ENCODE assay signal across 25 cellular contexts in the genomic region with DNA sequence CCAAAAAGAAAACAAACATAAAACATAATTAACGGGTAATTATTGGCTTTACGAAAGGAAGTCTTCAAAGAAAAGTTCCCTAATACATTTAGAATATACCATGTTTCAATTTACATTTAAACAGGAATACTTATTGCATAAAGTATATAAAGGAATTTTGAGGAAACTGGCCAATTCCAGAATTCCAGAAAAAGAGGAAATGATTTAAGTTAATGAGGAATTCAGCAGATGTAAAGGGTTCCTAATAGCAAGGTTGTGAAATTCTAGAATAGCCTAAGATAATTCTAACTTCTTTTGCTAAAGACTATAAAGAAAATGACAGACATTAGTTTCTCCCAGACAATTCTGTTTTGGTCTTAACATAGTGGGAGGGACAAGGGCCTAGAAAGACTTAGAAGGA. TPM values are rescaled to one million over a fixed set of nuclear protein-coding genes. Genes with fewer than 3 reads are reported as not detected.
DNase-seq lines count a peak whose midpoint lies in the region; ATAC-seq, FAIRE-seq and TF ChIP-seq lines count a peak whose summit lies in the region.
"Had no signal": no experiment of that assay in that cellular context is flagged by ENCODE, and none has a peak within 500 bp of the region (broad histone marks: within the 10 kb centered on the region; RNA-seq: fewer than 3 reads in every experiment).

No MANE protein-coding gene starts in this region.

- no peaks in the 10 kb centered on the region for H3K9me1 ChIP-seq in K562 (ENCODE audit: control insufficient read depth, insufficient read depth, low read length)

- H3K27me3 ChIP-seq in K562 (ENCODE audit: control insufficient read depth in 2 of 2, insufficient read depth in 2 of 2, low read length in 2 of 2) = no peaks in the 10 kb centered on the region
- H3K27me3 ChIP-seq in hepatocyte = no peaks in the 10 kb centered on the region
- no peaks in the 10 kb centered on the region for H3K27me3 ChIP-seq in smooth muscle cell (ENCODE audit: low read depth)
- H3K27me3 ChIP-seq: BLaER1 treated with 17β-estradiol and CSF1 and Interleukin-3, amounts not matched to agents 10 nM and 100 nM; foreskin keratinocyte; sigmoid colon had no signal

- H3K4me1 ChIP-seq in K562 (replicated peaks in 1 of 2; ENCODE audit: control insufficient read depth in 2 of 2, insufficient read depth in 2 of 2, low read length in 2 of 2) (peaks cover 5 to 27% of the 10 kb centered on the region in 2 experiments; a peak in 4 of 5 replicates), hepatocyte (ENCODE audit: insufficient read depth) (peaks cover 12% of the 10 kb centered on the region), smooth muscle cell (ENCODE audit: low read depth) (no peaks in the 10 kb centered on the region)

- TF ChIP-seq POLR2A in K562 (conservative IDR thresholded peaks at IDR 0.05) = no peak

- peaks cover 65% of the 10 kb centered on the region for H3K4me1 Mint-ChIP-seq in activated naive CD8-positive, alpha-beta T cell (ENCODE audit: low read depth)
- H3K4me1 Mint-ChIP-seq in activated naive CD8-positive, alpha-beta T cell treated with anti-CD3 and anti-CD28 coated beads, Interleukin-2, amount 50 U/mL, for 24 hours = peaks cover 47% of the 10 kb centered on the region

- H3K79me2 ChIP-seq in K562 (ENCODE audit: control insufficient read depth, insufficient read depth, low read length) (peaks cover 5% of the 10 kb centered on the region; the same call in 2 of the 3 replicates), hepatocyte (no peaks in the 10 kb centered on the region), smooth muscle cell (ENCODE audit: low read depth) (no peaks in the 10 kb centered on the region)

- no peaks in the 10 kb centered on the region for H3K9me3 Mint-ChIP-seq in activated naive CD8-positive, alpha-beta T cell (ENCODE audit: low read depth)
- no peaks in the 10 kb centered on the region for H3K9me3 Mint-ChIP-seq in activated naive CD8-positive, alpha-beta T cell treated with anti-CD3 and anti-CD28 coated beads, Interleukin-2, amount 50 U/mL, for 24 hours
- H3K9me3 Mint-ChIP-seq: activated CD8-positive, alpha-beta T cell treated with anti-CD3 and anti-CD28 coated beads for 36 hours; nephron; stimulated activated effector memory CD8-positive, alpha-beta T cell treated with anti-CD3 and anti-CD28 coated beads, Interleukin-12 subunit alpha, Interleukin-12 subunit beta, amount 100 ng/mL, for 72 hours had no signal

- H3K4me3 ChIP-seq in K562 (no peak overlapping the region), hepatocyte (no peak overlapping the region), smooth muscle cell (no peak overlapping the region)
- H3K4me3 ChIP-seq: BLaER1 treated with 17β-estradiol and CSF1 and Interleukin-3, amounts not matched to agents 10 nM and 100 nM; GM12878; sigmoid colon; thoracic aorta had no signal

- H3K9ac ChIP-seq in K562 (ENCODE audit: insufficient read depth in 1 of 2, low read depth in 2 of 2, low read length in 2 of 2) = peak overlapping the region in 1 of 2 experiments; percentile 6; a peak in 1 of 4 replicates
- no peak overlapping the region for H3K9ac ChIP-seq in smooth muscle cell (ENCODE audit: low read depth)

- DNase-seq in activated naive CD8-positive, alpha-beta T cell treated with anti-CD3 and anti-CD28 coated beads, Interleukin-2, amount 50 U/mL, for 24 hours = no peak
- DNase-seq in K562 (ENCODE audit: extremely low read depth in 1 of 4, low spot score in 3 of 4) (no peak), hepatocyte (ENCODE audit: low spot score) (no peak), smooth muscle cell (lab: John Stamatoyannopoulos, UW; ENCODE audit: unreplicated experiment) (no peak), MV-4-11 (lab: John Stamatoyannopoulos, UW) (no peak)
- DNase-seq: activated CD8-positive, alpha-beta T cell treated with anti-CD3 and anti-CD28 coated beads for 36 hours; activated naive CD4-positive, alpha-beta T cell treated with Interleukin-2 at 50 U/mL for 16 hours; DMS 273 treated with DMSO at 0.1 percent for 48 hours; foreskin keratinocyte; kidney glomerular epithelial cell; mammary epithelial cell; NCI-H187 treated with DMSO at 0.1 percent for 48 hours; NCI-H226; posterior cingulate gyrus; sigmoid colon; T-helper 9 cell had no signal

- intact Hi-C loops in K562 (cut with micrococcal nuclease) = loop anchor here (5.0 kb wide), 1 partner anchor 541 kb away; no protein-coding TSS in a partner anchor

- no peaks in the 10 kb centered on the region for H3K9me2 ChIP-seq in hepatocyte (replicated peaks; ENCODE audit: insufficient read depth)

- H2AFZ ChIP-seq in K562 (ENCODE audit: low read depth, low read length) (no peak overlapping the region), hepatocyte (no peak overlapping the region), smooth muscle cell (ENCODE audit: low read depth) (no peak overlapping the region)

- H4K20me1 ChIP-seq in K562 (replicated peaks; ENCODE audit: control insufficient read depth, insufficient read depth, low read length) = no peaks in the 10 kb centered on the region
- no peaks in the 10 kb centered on the region for H4K20me1 ChIP-seq in hepatocyte (ENCODE audit: insufficient read depth, poor library complexity, severe bottlenecking)
- peaks cover 56% of the 10 kb centered on the region for H4K20me1 ChIP-seq in smooth muscle cell (ENCODE audit: low read depth)

- peaks cover 13% of the 10 kb centered on the region for H3K36me3 Mint-ChIP-seq in activated naive CD8-positive, alpha-beta T cell
- peaks cover 14% of the 10 kb centered on the region for H3K36me3 Mint-ChIP-seq in activated naive CD8-positive, alpha-beta T cell treated with anti-CD3 and anti-CD28 coated beads, Interleukin-2, amount 50 U/mL, for 24 hours (ENCODE audit: low read depth)

- no peak overlapping the region for H3K4me3 Mint-ChIP-seq in activated naive CD8-positive, alpha-beta T cell
- H3K4me3 Mint-ChIP-seq in activated naive CD8-positive, alpha-beta T cell treated with anti-CD3 and anti-CD28 coated beads, Interleukin-2, amount 50 U/mL, for 24 hours = no peak overlapping the region
- H3K4me3 Mint-ChIP-seq: activated CD8-positive, alpha-beta T cell treated with anti-CD3 and anti-CD28 coated beads for 36 hours; nephron had no signal

- BruUV-seq in K562 (replicated peaks; lab: Mats Ljungman, UMichigan) = no TSS peak

- TF ChIP-seq EP300 in K562 (IDR thresholded peaks at IDR 0.05; ENCODE audit: low read length) = no peak

- POLR2A ChIA-PET in K562 (lab: Yijun Ruan, JAX) = no interaction called here

- H3K9me3 ChIP-seq in K562 (replicated peaks; ENCODE audit: control insufficient read depth, insufficient read depth, low read depth, low read length) (no peaks in the 10 kb centered on the region), hepatocyte (ENCODE audit: low read depth) (no peaks in the 10 kb centered on the region), smooth muscle cell (replicated peaks; ENCODE audit: low read depth) (no peaks in the 10 kb centered on the region)
- H3K9me3 ChIP-seq: BLaER1 treated with 17β-estradiol and CSF1 and Interleukin-3, amounts not matched to agents 10 nM and 100 nM; sigmoid colon; thoracic aorta had no signal

- H3K4me2 ChIP-seq in K562 (ENCODE audit: insufficient read depth, low read length) (no peak overlapping the region), hepatocyte (peak overlapping the region; percentile 53), smooth muscle cell (peak overlapping the region; percentile 58)

- peaks cover 20% of the 10 kb centered on the region; the same call in 2 of the 3 replicates for H3K36me3 ChIP-seq in K562 (ENCODE audit: control insufficient read depth, insufficient read depth, low read length)
- no peaks in the 10 kb centered on the region for H3K36me3 ChIP-seq in hepatocyte (replicated peaks; ENCODE audit: insufficient read depth, low read depth)
- H3K36me3 ChIP-seq in smooth muscle cell (ENCODE audit: low read depth) = no peaks in the 10 kb centered on the region
- H3K36me3 ChIP-seq: thoracic aorta had no signal

- H3F3A ChIP-seq in smooth muscle cell (ENCODE audit: low read depth) = no peaks in the 10 kb centered on the region

- in situ Hi-C loops in K562 (cut with MboI) = no loop called here

- TF ChIP-seq CTCF in K562 (IDR thresholded peaks at IDR 0.05 in 2 of 3, conservative IDR thresholded peaks at IDR 0.05 in 1 of 3; ENCODE audit: insufficient read depth in 2 of 3, low read depth in 1 of 3, low read length in 3 of 3) (no peak), hepatocyte (IDR thresholded peaks at IDR 0.05; ENCODE audit: poor library complexity) (no peak), smooth muscle cell (IDR thresholded peaks at IDR 0.05; ENCODE audit: borderline replicate concordance, insufficient read depth, poor library complexity, severe bottlenecking) (no peak)

- ATAC-seq in activated naive CD8-positive, alpha-beta T cell treated with anti-CD3 and anti-CD28 coated beads, Interleukin-2, amount 50 U/mL, for 24 hours = no peak
- ATAC-seq in K562 (peak; percentile 37), GM18907 (IDR thresholded peaks at IDR 0.05; ENCODE audit: unreplicated experiment) (no peak), GM21717 (IDR thresholded peaks at IDR 0.05; ENCODE audit: unreplicated experiment) (no peak)
- ATAC-seq: foreskin keratinocyte had no signal

- H3K27ac Mint-ChIP-seq in activated naive CD8-positive, alpha-beta T cell = peak overlapping the region; percentile 25
- no peak overlapping the region for H3K27ac Mint-ChIP-seq in activated naive CD8-positive, alpha-beta T cell treated with anti-CD3 and anti-CD28 coated beads, Interleukin-2, amount 50 U/mL, for 24 hours
- H3K27ac Mint-ChIP-seq: activated CD8-positive, alpha-beta T cell treated with anti-CD3 and anti-CD28 coated beads for 36 hours; stimulated activated effector memory CD8-positive, alpha-beta T cell treated with anti-CD3 and anti-CD28 coated beads, Interleukin-12 subunit alpha, Interleukin-12 subunit beta, amount 100 ng/mL, for 72 hours had no signal

- TF ChIP-seq RAD21 in K562 (CRISPR knock-in tag; conservative IDR thresholded peaks at IDR 0.05 in 1 of 2, IDR thresholded peaks at IDR 0.05 in 1 of 2) = no peak

- CTCF ChIA-PET in K562 (lab: Yijun Ruan, JAX; ENCODE audit: low intra/inter-chr PET ratio) = no interaction called here

- H3K27ac ChIP-seq in K562 (ENCODE audit: extremely low read depth, low read depth, low read length) (peak overlapping the region; percentile 13; the same call in 1 of the 3 replicates), hepatocyte (no peak overlapping the region), smooth muscle cell (ENCODE audit: low read depth) (no peak overlapping the region)
- H3K27ac ChIP-seq: BLaER1 treated with 17β-estradiol and CSF1 and Interleukin-3, amounts not matched to agents 10 nM and 100 nM; foreskin keratinocyte; thoracic aorta had no signal

- 70% methylated on average over 2 of the region's 2 CpGs for WGBS in K562 (ENCODE audit: insufficient coverage, low coverage, missing lambda C conversion rate)
- 88% methylated on average over 2 of the region's 2 CpGs for WGBS in hepatocyte (ENCODE audit: low lambda C conversion rate, missing lambda C conversion rate)
- WGBS in smooth muscle cell (ENCODE audit: low lambda C conversion rate) = 98% methylated on average over 2 of the region's 2 CpGs

- no peaks in the 10 kb centered on the region for H3K27me3 Mint-ChIP-seq in activated naive CD8-positive, alpha-beta T cell
- peaks cover 3% of the 10 kb centered on the region for H3K27me3 Mint-ChIP-seq in activated naive CD8-positive, alpha-beta T cell treated with anti-CD3 and anti-CD28 coated beads, Interleukin-2, amount 50 U/mL, for 24 hours
- H3K27me3 Mint-ChIP-seq: activated CD8-positive, alpha-beta T cell treated with anti-CD3 and anti-CD28 coated beads for 36 hours had no signal

- FAIRE-seq in K562 (lab: Jason Lieb, UNC) = no peak
- FAIRE-seq: A204.1, GM12878 had no signal

RNA-seq across cellular contexts. Expression of a gene that starts 35.0 kb away (rescaled TPM):
- total RNA-seq in K562 (2011; cell fraction: chromatin; rRNA removed; ENCODE audit: low replicate concordance) = 29.2 and 29.4 TPM in 2 replicates
- total RNA-seq in K562 (2011; cell fraction: nucleolus; rRNA removed) = 15.7 and 16.3 TPM in 2 replicates
- 24.2 and 31.1 TPM in 2 replicates for total RNA-seq in K562 (2011; cell fraction: nucleoplasm; rRNA removed)
- total RNA-seq in K562 (2014; rRNA removed) = 17.8 and 18.2 TPM in 2 replicates
- total RNA-seq in K562 (2014; rRNA removed; fragmentation: Illumina TruSeq; extraction: Trizol) = 15.2 and 16.7 TPM in 2 replicates
- 20.4 and 20.7 TPM in 2 replicates for total RNA-seq in K562 (2015; rRNA removed; fragmentation: Illumina TruSeq; extraction: Trizol)
- total RNA-seq in K562 (2021) = 37.1 and 37.7 TPM in 2 replicates
- polyA plus RNA-seq in K562 (2011; rRNA removed) = 34.4 and 44.1 TPM in 2 replicates
- 45.5 and 47.8 TPM in 2 replicates for polyA plus RNA-seq in K562 (2011; cell fraction: cytosol; rRNA removed)
- 22.0 and 27.6 TPM in 2 replicates for polyA plus RNA-seq in K562 (2011; cell fraction: nucleus; rRNA removed)
- 50.7 and 54.0 TPM in 2 replicates for polyA plus RNA-seq in K562 (2012)
- polyA plus RNA-seq in K562 (2014; fragmentation: Illumina TruSeq; extraction: Trizol) = 40.8 and 54.5 TPM in 2 replicates
- polyA plus RNA-seq in K562 (2014; fragmentation: Nextera tagmentation; extraction: Ambion mirVana) = 10 to 100 TPM; 20.2 to 21.4 TPM
- 42.1 and 45.4 TPM in 2 replicates for polyA plus RNA-seq in K562 (2014; rRNA removed)
- polyA minus RNA-seq in K562 (2011; rRNA and poly(A)+ RNA removed) = 19.4 and 24.8 TPM in 2 replicates
- 13.0 and 18.5 TPM in 2 replicates for polyA minus RNA-seq in K562 (2011; cell fraction: cytosol; rRNA and poly(A)+ RNA removed)
- 7.4 and 12.0 TPM in 2 replicates for polyA minus RNA-seq in K562 (2011; cell fraction: nucleus; rRNA and poly(A)+ RNA removed)
- 3.4 and 7.3 TPM in 2 replicates for total RNA-seq in hepatocyte
- 25.6 and 32.4 TPM in 2 replicates for polyA plus RNA-seq in hepatocyte
- 13.9 and 24.2 TPM in 2 replicates for total RNA-seq in smooth muscle cell
- polyA plus RNA-seq in smooth muscle cell = 11.9 and 14.6 TPM in 2 replicates
